In genomic region chr11:125772834-125773505, GRCh38 we compare ENCODE assay signal across 1 cellular context.
TF ChIP-seq lines count a peak whose summit lies in the region.

No MANE protein-coding gene starts in this region.

TF ChIP-seq in endothelial cell of umbilical vein, 7 proteins besides CTCF, POLR2A, EP300 and RAD21:
- no peak for TF ChIP-seq GATA2 (IDR thresholded peaks at IDR 0.05; ENCODE audit: insufficient read depth, insufficient read length, low read depth, low read length)
- peak; percentile 41 for TF ChIP-seq FOS (IDR thresholded peaks at IDR 0.05; ENCODE audit: borderline replicate concordance, insufficient read depth, low read length)
- no peak for TF ChIP-seq JUN (IDR thresholded peaks at IDR 0.05; ENCODE audit: borderline replicate concordance, insufficient read depth, insufficient read length, low read depth)
